In the genomic region with DNA sequence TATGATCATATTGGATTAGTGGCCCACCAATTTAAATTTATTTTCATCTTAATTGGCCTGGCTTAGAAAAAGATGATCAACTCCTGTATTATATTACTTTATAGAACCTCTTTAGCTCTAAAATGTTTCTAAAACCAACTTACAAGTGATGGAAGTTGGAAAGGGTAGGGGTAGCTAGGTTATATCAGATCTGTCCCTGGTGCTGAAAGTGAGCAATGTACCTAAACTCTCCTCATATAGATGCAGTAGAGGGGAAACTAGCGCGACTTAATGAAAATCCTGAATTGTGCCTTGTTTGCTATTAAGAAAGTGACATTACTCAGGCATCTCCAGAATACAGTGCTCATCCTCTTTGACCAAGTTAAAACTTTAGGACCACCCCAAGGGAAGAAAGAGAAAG, we compare ENCODE assay signal across 23 cellular contexts. TPM values are rescaled to one million over a fixed set of nuclear protein-coding genes. Genes with fewer than 3 reads are reported as not detected.
DNase-seq lines count a peak whose midpoint lies in the region; ATAC-seq, FAIRE-seq and TF ChIP-seq lines count a peak whose summit lies in the region.
"Had no signal": no experiment of that assay in that cellular context is flagged by ENCODE, and none has a peak within 500 bp of the region (broad histone marks: within the 10 kb centered on the region; RNA-seq: fewer than 3 reads in every experiment).

No MANE protein-coding gene starts in this region.

- H3K9me3 ChIP-seq in GM12878 (replicated peaks; ENCODE audit: control insufficient read depth, insufficient read depth, low read length): no peaks in the 10 kb centered on the region

- CTCF ChIA-PET in GM12878 (lab: Yijun Ruan, JAX): no interaction called here

- H3K9me2 ChIP-seq in GM23338 (ENCODE audit: insufficient read depth): no peaks in the 10 kb centered on the region

- peaks cover 17% of the 10 kb centered on the region for H3K27me3 ChIP-seq in GM23338 (ENCODE audit: insufficient read depth)
- no peaks in the 10 kb centered on the region; a peak in 1 of 4 replicates for H3K27me3 ChIP-seq in GM12878 (replicated peaks in 1 of 2; ENCODE audit: control insufficient read depth in 2 of 2, insufficient read depth in 2 of 2, low read length in 1 of 2)

- H3K4me1 Mint-ChIP-seq in GM23338: peaks cover 4% of the 10 kb centered on the region; the same call in 2 of the 3 replicates
- H3K4me1 Mint-ChIP-seq in activated T-cell treated with anti-CD3 and anti-CD28 coated beads, Interleukin-2, amount 50 U/mL, for 24 hours (ENCODE audit: low read depth): peaks cover under 1% of the 10 kb centered on the region
- H3K4me1 Mint-ChIP-seq: CD14-positive monocyte had no signal

- RAD21 ChIA-PET in GM12878 (lab: Charles Lee; ENCODE audit: unreplicated experiment): no interaction called here

- H3K36me3 ChIP-seq in GM23338 (ENCODE audit: insufficient read depth) (no peaks in the 10 kb centered on the region), GM12878 (ENCODE audit: control insufficient read depth in 2 of 2, insufficient read depth in 2 of 2, low read length in 1 of 2) (no peaks in the 10 kb centered on the region)

- TF ChIP-seq POLR2A in GM12878 (IDR thresholded peaks at IDR 0.05; ENCODE audit: low read depth, low read length): no peak

- intact Hi-C loops in GM12878 (cut with micrococcal nuclease; ENCODE audit: unreplicated experiment): no loop called here

- H3K4me3 ChIP-seq in GM23338 (no peak overlapping the region), GM12878 (no peak overlapping the region)

- TF ChIP-seq CTCF in GM23338 (conservative IDR thresholded peaks at IDR 0.05; ENCODE audit: low read depth in 2 of 2): no peak
- TF ChIP-seq CTCF in GM12878 (IDR thresholded peaks at IDR 0.05 in 2 of 3, conservative IDR thresholded peaks at IDR 0.05 in 1 of 3; ENCODE audit: control insufficient read depth in 2 of 3, extremely low read depth in 1 of 3, insufficient read depth in 1 of 3, low read depth in 3 of 3, low read length in 3 of 3): no peak

- H3K27ac ChIP-seq in GM23338 (ENCODE audit: low read depth): no peak overlapping the region
- no peak overlapping the region for H3K27ac ChIP-seq in GM12878 (ENCODE audit: control insufficient read depth, insufficient read depth)
- H3K27ac ChIP-seq: HL-60, RWPE1 had no signal

- no peak overlapping the region for H3K27ac Mint-ChIP-seq in GM23338
- no peak overlapping the region for H3K27ac Mint-ChIP-seq in activated T-cell treated with anti-CD3 and anti-CD28 coated beads, Interleukin-2, amount 50 U/mL, for 24 hours
- H3K27ac Mint-ChIP-seq: CD14-positive monocyte, H9 had no signal

- SMC1A ChIA-PET in GM12878 (lab: Charles Lee; ENCODE audit: uncharacterized antibody, unreplicated experiment): no interaction called here

- H3K4me3 Mint-ChIP-seq in GM23338: no peak overlapping the region
- H3K4me3 Mint-ChIP-seq in activated T-cell treated with anti-CD3 and anti-CD28 coated beads, Interleukin-2, amount 50 U/mL, for 24 hours: no peak overlapping the region
- H3K4me3 Mint-ChIP-seq: CD14-positive monocyte, H9, IgD-negative memory B cell had no signal

- peak; percentile 28 for DNase-seq in GM23338 (ENCODE audit: low spot score)
- peak; percentile 1 to 21 for DNase-seq in Kasumi-1 (lab: John Stamatoyannopoulos, UW)
- no peak for DNase-seq in GM12878 (ENCODE audit: low read depth, low spot score)
- peak; percentile 55 for DNase-seq in left kidney (ENCODE audit: low read depth, low spot score)
- DNase-seq in NCI-H2029 treated with DMSO at 0.1 percent for 48 hours (lab: John Stamatoyannopoulos, UW): no peak
- DNase-seq in nucleus accumbens (lab: John Stamatoyannopoulos, UW): no peak
- DNase-seq in activated T-cell treated with anti-CD3 and anti-CD28 coated beads, Interleukin-2, amount 50 U/mL, for 24 hours: no peak
- DNase-seq: AML-193, DND-41, H9, NCI-H1105, NCI-H2107, NCI-H510A, NCI-H774, OCI-M1, SIG-M5 had no signal

- no peak overlapping the region for H2AFZ ChIP-seq in GM23338
- H2AFZ ChIP-seq in GM12878 (ENCODE audit: control insufficient read depth, low read depth, low read length): no peak overlapping the region

- H3K4me2 ChIP-seq in GM23338: no peak overlapping the region
- no peak overlapping the region for H3K4me2 ChIP-seq in GM12878 (ENCODE audit: control insufficient read depth, insufficient read depth)

- no peaks in the 10 kb centered on the region for H3K9me3 Mint-ChIP-seq in GM23338
- no peaks in the 10 kb centered on the region for H3K9me3 Mint-ChIP-seq in activated T-cell treated with anti-CD3 and anti-CD28 coated beads, Interleukin-2, amount 50 U/mL, for 24 hours
- H3K9me3 Mint-ChIP-seq: H9 had no signal

- no peak overlapping the region for H3K9ac ChIP-seq in GM12878 (ENCODE audit: control insufficient read depth, insufficient read depth, low read length)

- peaks cover under 1% of the 10 kb centered on the region for H3K27me3 Mint-ChIP-seq in GM23338 (ENCODE audit: insufficient read depth, low read depth, poor library complexity)
- H3K27me3 Mint-ChIP-seq in activated T-cell treated with anti-CD3 and anti-CD28 coated beads, Interleukin-2, amount 50 U/mL, for 24 hours: peaks cover 66% of the 10 kb centered on the region

- H4K20me1 ChIP-seq in GM23338 (replicated peaks; ENCODE audit: insufficient read depth) (no peaks in the 10 kb centered on the region), GM12878 (ENCODE audit: control insufficient read depth, insufficient read depth) (no peaks in the 10 kb centered on the region)

- POLR2A ChIA-PET in GM12878 (lab: Charles Lee): no interaction called here

- TF ChIP-seq EP300 in GM12878 (IDR thresholded peaks at IDR 0.05; ENCODE audit: borderline replicate concordance in 1 of 2, control insufficient read depth in 1 of 2, low read depth in 2 of 2, low read length in 2 of 2): no peak

- in situ Hi-C loops in GM12878 (cut with MboI): no loop called here

- TF ChIP-seq RAD21 in GM12878 (IDR thresholded peaks at IDR 0.05; ENCODE audit: insufficient read depth, low read depth, low read length): no peak

- FAIRE-seq in GM12878 (lab: Jason Lieb, UNC): no peak
- FAIRE-seq: G401.6 had no signal

- 0% methylated on average over 2 of the region's 2 CpGs for WGBS in GM12878 (ENCODE audit: insufficient coverage, insufficient replicate concordance, low lambda C conversion rate, missing lambda C conversion rate)

- H3K4me1 ChIP-seq in GM23338 (ENCODE audit: insufficient read depth) (no peaks in the 10 kb centered on the region), GM12878 (ENCODE audit: control insufficient read depth, insufficient read depth, low read length) (no peaks in the 10 kb centered on the region)

- no peaks in the 10 kb centered on the region for H3K36me3 Mint-ChIP-seq in GM23338 (ENCODE audit: low read depth)
- no peaks in the 10 kb centered on the region for H3K36me3 Mint-ChIP-seq in activated T-cell treated with anti-CD3 and anti-CD28 coated beads, Interleukin-2, amount 50 U/mL, for 24 hours (ENCODE audit: low read depth)
- H3K36me3 Mint-ChIP-seq: CD14-positive monocyte, IgD-negative memory B cell had no signal

- no peaks in the 10 kb centered on the region for H3F3A ChIP-seq in GM23338 (replicated peaks; ENCODE audit: low read depth)

- H3K79me2 ChIP-seq in GM23338 (replicated peaks; ENCODE audit: insufficient read depth): no peaks in the 10 kb centered on the region
- H3K79me2 ChIP-seq in GM12878 (ENCODE audit: control insufficient read depth, insufficient read depth, low read length): no peaks in the 10 kb centered on the region

- no peak for ATAC-seq in GM23338
- ATAC-seq in GM12878: no peak
- no peak for ATAC-seq in HG02885 (IDR thresholded peaks at IDR 0.05; ENCODE audit: poor library complexity, unreplicated experiment)

- BruUV-seq in GM12878 (replicated peaks; lab: Mats Ljungman, UMichigan): no TSS peak

TF ChIP-seq in GM23338, 12 proteins besides CTCF, POLR2A, EP300 and RAD21 (continues in another document):
- no peak for TF ChIP-seq EZH2phosphoT487 (IDR thresholded peaks at IDR 0.05; ENCODE audit: unreplicated experiment)
- TF ChIP-seq ZNF114 (CRISPR knock-in tag; IDR thresholded peaks at IDR 0.05): no peak
- no peak for TF ChIP-seq CREB1 (CRISPR knock-in tag; IDR thresholded peaks at IDR 0.05; ENCODE audit: low read depth)

RNA-seq across cellular contexts. Expression of a gene that starts 7.5 kb away (rescaled TPM):
- 1.5 and 1.9 TPM in 2 replicates for total RNA-seq in GM23338 (2014; rRNA removed; shearing (Covaris generic))
- polyA plus RNA-seq in GM23338 (2016; fragmentation: Nextera tagmentation; extraction: Ambion mirVana) (0.63 and 1.9 TPM in 2 replicates), GM12878 (2011; rRNA removed) (not detected in 2 replicates), GM12878 (2014; fragmentation: Illumina TruSeq; extraction: Trizol) (not detected in 2 replicates), GM12878 (2014; fragmentation: Nextera tagmentation; extraction: Ambion mirVana) (not detected), GM12878 (2014; rRNA removed) (not detected in 2 replicates), GM12878 (2016; fragmentation: Nextera tagmentation; extraction: Ambion mirVana) (not detected)
- total RNA-seq in GM12878 (2013; cell fraction: nucleolus; rRNA removed): not detected in 2 replicates
- total RNA-seq in GM12878 (2014; rRNA removed) (not detected in 2 replicates), GM12878 (2014; rRNA removed; fragmentation: Illumina TruSeq; extraction: Trizol) (not detected in 2 replicates), GM12878 (2021) (not detected in 2 replicates)
- polyA plus RNA-seq in GM12878 (2011; ENCODE audit: low read depth): not detected
- polyA plus RNA-seq in GM12878 (2011; cell fraction: cytosol; rRNA removed): not detected in 2 replicates
- not detected in 2 replicates for polyA plus RNA-seq in GM12878 (2011; cell fraction: nucleus; rRNA removed)
- not detected in 2 replicates for polyA plus RNA-seq in GM12878 (2012)
- not detected in 2 replicates for polyA minus RNA-seq in GM12878 (2011; rRNA and poly(A)+ RNA removed)
- polyA minus RNA-seq in GM12878 (2011; cell fraction: cytosol; rRNA and poly(A)+ RNA removed): not detected in 2 replicates
- not detected in 2 replicates for polyA minus RNA-seq in GM12878 (2011; cell fraction: nucleus; rRNA and poly(A)+ RNA removed)
- total RNA-seq: LHCN-M2 had no signal
- polyA plus RNA-seq: CD14-positive monocyte, IgD-negative memory B cell had no signal

Comparison
In these comparisons a context has a peak if more than half of its experiments do, and no peak if none do; other contexts are left out.
1. DNase-seq: peak in GM23338 (single experiment), Kasumi-1 (2 of 2) and left kidney (single experiment); none in GM12878 (single experiment), NCI-H2029 treated with DMSO at 0.1 percent for 48 hours (single experiment), nucleus accumbens (0 of 56) and activated T-cell treated with anti-CD3 and anti-CD28 coated beads, Interleukin-2, amount 50 U/mL, for 24 hours (single experiment).